24 cellular contexts compared by ENCODE assay signal in the genomic region with DNA sequence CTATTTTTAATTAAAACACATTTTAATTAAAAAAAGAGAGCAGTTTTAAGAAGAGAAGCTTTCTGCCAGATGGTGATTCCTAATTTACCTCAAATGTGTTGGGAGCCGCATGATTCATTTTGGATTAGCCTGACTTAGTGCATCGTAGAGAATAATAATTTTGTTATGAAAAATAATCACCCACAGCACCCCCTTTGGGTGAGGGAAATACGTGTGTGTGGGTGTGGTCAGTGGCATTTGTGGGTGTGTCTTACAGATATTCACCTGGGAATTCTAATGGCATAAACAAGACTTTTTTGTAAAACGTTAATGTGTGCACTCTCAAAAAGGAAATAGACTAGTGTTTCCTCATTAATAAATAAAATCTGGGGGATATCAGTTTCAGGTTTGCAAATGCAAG.
"Had no signal": no experiment of that assay in that cellular context is flagged by ENCODE, and none has a peak within 500 bp of the region (broad histone marks: within the 10 kb centered on the region; RNA-seq: fewer than 3 reads in every experiment).

No MANE protein-coding gene starts in this region.

- H3K4me1 ChIP-seq: lower lobe of right lung, psoas muscle, sigmoid colon, tibial nerve, upper lobe of left lung had no signal

- H3K36me3 Mint-ChIP-seq: naive thymus-derived CD8-positive, alpha-beta T cell; stimulated activated effector memory CD8-positive, alpha-beta T cell treated with anti-CD3 and anti-CD28 coated beads, Interleukin-12 subunit alpha, Interleukin-12 subunit beta, amount 100 ng/mL, for 72 hours had no signal

- H3K9me3 Mint-ChIP-seq: nephron progenitor cell had no signal

- H3K4me3 ChIP-seq: dorsolateral prefrontal cortex, lower lobe of right lung, psoas muscle, sigmoid colon, thoracic aorta, tibial nerve, upper lobe of left lung had no signal

- ATAC-seq: esophagus mucosa; left ventricle myocardium superior; lower lobe of right lung; naive thymus-derived CD8-positive, alpha-beta T cell; psoas muscle; right cardiac atrium; stimulated activated effector memory CD8-positive, alpha-beta T cell treated with anti-CD3 and anti-CD28 coated beads, Interleukin-12 subunit alpha, Interleukin-12 subunit beta, amount 100 ng/mL, for 72 hours; stimulated activated naive CD8-positive, alpha-beta T cell treated with anti-CD3 and anti-CD28 coated beads, Interleukin-15, Interleukin-2, amounts not matched to agents 100 U/mL and 50 U/mL, for 24 hours had no signal

- H3K9me3 ChIP-seq: lower lobe of right lung, psoas muscle, sigmoid colon, thoracic aorta, tibial nerve, upper lobe of left lung had no signal

- H3K27me3 ChIP-seq: dorsolateral prefrontal cortex, sigmoid colon, tibial nerve, upper lobe of left lung had no signal

- H3K4me3 Mint-ChIP-seq: immature natural killer cell; naive thymus-derived CD8-positive, alpha-beta T cell; nephron progenitor cell; stimulated activated effector memory CD8-positive, alpha-beta T cell treated with anti-CD3 and anti-CD28 coated beads, Interleukin-12 subunit alpha, Interleukin-12 subunit beta, amount 100 ng/mL, for 72 hours had no signal

- H3K27ac ChIP-seq: dorsolateral prefrontal cortex, epithelial cell of prostate, lower lobe of right lung, psoas muscle, sigmoid colon, thoracic aorta, tibial nerve, upper lobe of left lung had no signal

- DNase-seq: cortex of kidney; dorsolateral prefrontal cortex; effector CD4-positive, alpha-beta T cell; foreskin melanocyte; hypothalamus; immature natural killer cell; left ventricle myocardium superior; lower lobe of right lung; naive thymus-derived CD8-positive, alpha-beta T cell; nephron progenitor cell; nucleus accumbens; psoas muscle; right cardiac atrium; sigmoid colon; stimulated activated CD4-positive, alpha-beta T cell treated with anti-CD3 and anti-CD28 coated beads, Interleukin-2, amount 100 ng/mL, for 24 hours; stimulated activated CD4-positive, alpha-beta T cell treated with anti-CD3 and anti-CD28 coated beads, Interleukin-4, amount 100 ng/mL, for 24 hours; stimulated activated naive CD8-positive, alpha-beta T cell treated with anti-CD3 and anti-CD28 coated beads, Interleukin-15, Interleukin-2, amounts not matched to agents 100 U/mL and 50 U/mL, for 24 hours; substantia nigra; upper lobe of left lung had no signal

- H3K27ac Mint-ChIP-seq: immature natural killer cell; naive thymus-derived CD8-positive, alpha-beta T cell; nephron progenitor cell; stimulated activated effector memory CD8-positive, alpha-beta T cell treated with anti-CD3 and anti-CD28 coated beads, Interleukin-12 subunit alpha, Interleukin-12 subunit beta, amount 100 ng/mL, for 72 hours had no signal

- H3K4me1 Mint-ChIP-seq: immature natural killer cell; naive thymus-derived CD8-positive, alpha-beta T cell; stimulated activated effector memory CD8-positive, alpha-beta T cell treated with anti-CD3 and anti-CD28 coated beads, Interleukin-12 subunit alpha, Interleukin-12 subunit beta, amount 100 ng/mL, for 72 hours had no signal

- H3K36me3 ChIP-seq: lower lobe of right lung, sigmoid colon, thoracic aorta, tibial nerve, upper lobe of left lung had no signal
